In the genomic region with DNA sequence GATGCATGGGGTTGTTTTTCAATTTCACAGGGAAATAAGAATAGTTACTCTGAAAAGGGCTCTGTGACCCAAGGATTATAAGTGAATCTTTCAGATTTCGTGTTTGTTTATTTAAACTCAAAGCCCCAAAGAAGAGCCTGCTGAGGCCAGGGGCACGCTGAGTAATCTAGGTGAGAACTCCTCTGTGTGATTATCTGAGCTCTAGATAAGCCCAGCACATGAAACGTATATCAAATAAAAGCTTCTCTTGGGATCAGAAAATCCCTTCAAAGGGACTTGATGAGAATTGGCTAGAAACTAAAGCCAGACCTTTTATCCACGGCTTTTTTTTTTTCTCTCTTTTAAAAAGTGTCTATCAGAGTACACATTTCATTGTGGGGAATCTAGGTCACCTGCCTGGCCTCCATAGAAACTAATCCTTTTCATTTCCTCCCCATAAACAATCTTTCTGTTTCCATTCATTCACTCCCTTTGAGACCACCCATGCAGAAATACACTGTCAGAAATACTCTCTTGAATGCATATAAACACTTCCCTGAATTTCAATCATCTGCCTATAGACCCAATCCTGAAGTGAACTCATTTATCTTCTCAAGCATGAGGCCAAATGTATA, we compare ENCODE assay signal across 24 cellular contexts.
DNase-seq lines count a peak whose midpoint lies in the region; ATAC-seq and TF ChIP-seq lines count a peak whose summit lies in the region.
"Had no signal": no experiment of that assay in that cellular context is flagged by ENCODE, and none has a peak within 500 bp of the region (broad histone marks: within the 10 kb centered on the region; RNA-seq: fewer than 3 reads in every experiment).

No MANE protein-coding gene starts in this region.

- H3K27me3 Mint-ChIP-seq in endothelial cell (ENCODE audit: unreplicated experiment) = no peaks in the 10 kb centered on the region
- H3K27me3 Mint-ChIP-seq: activated CD4-positive, alpha-beta T cell treated with anti-CD3 and anti-CD28 coated beads for 36 hours; activated CD8-positive, alpha-beta memory T cell treated with anti-CD3 and anti-CD28 coated beads, Interleukin-2, amount 10 ng/mL, durations not matched to agents 7 days and 5 days; activated naive CD4-positive, alpha-beta T cell treated with anti-CD3 and anti-CD28 coated beads, Interleukin-2, amount 50 U/mL, for 24 hours had no signal

- H3K4me1 ChIP-seq in smooth muscle cell (ENCODE audit: low read depth) = peaks cover 25% of the 10 kb centered on the region
- H3K4me1 ChIP-seq in PC-3 (ENCODE audit: insufficient read depth, low read length) = no peaks in the 10 kb centered on the region
- H3K4me1 ChIP-seq: BE2C, Caco-2, foreskin keratinocyte, lower lobe of right lung had no signal

- 28% methylated on average over 4 of the region's 4 CpGs for WGBS in smooth muscle cell (ENCODE audit: low lambda C conversion rate)

- POLR2A ChIA-PET in PC-3 (lab: Charles Lee; ENCODE audit: unreplicated experiment) = no interaction called here

- H3K4me2 ChIP-seq in smooth muscle cell = peak overlapping the region; percentile 31
- H3K4me2 ChIP-seq in PC-3 (ENCODE audit: low read length) = no peak overlapping the region

- H3K79me2 ChIP-seq in smooth muscle cell (ENCODE audit: low read depth) = no peaks in the 10 kb centered on the region
- H3K79me2 ChIP-seq in PC-3 (ENCODE audit: low read length) = no peaks in the 10 kb centered on the region

- no peak for TF ChIP-seq CTCF in WERI-Rb-1 (IDR thresholded peaks at IDR 0.05; ENCODE audit: low read depth, low read length)
- TF ChIP-seq CTCF in smooth muscle cell (IDR thresholded peaks at IDR 0.05; ENCODE audit: borderline replicate concordance, insufficient read depth, poor library complexity, severe bottlenecking) = no peak
- TF ChIP-seq CTCF in endothelial cell (IDR thresholded peaks at IDR 0.05; ENCODE audit: unreplicated experiment) = no peak
- no peak for TF ChIP-seq CTCF in PC-3 (conservative IDR thresholded peaks at IDR 0.05; ENCODE audit: low read depth, low read length)

- H3K4me1 Mint-ChIP-seq in endothelial cell (ENCODE audit: unreplicated experiment) = peaks cover 8% of the 10 kb centered on the region
- H3K4me1 Mint-ChIP-seq: activated CD4-positive, alpha-beta T cell treated with anti-CD3 and anti-CD28 coated beads for 36 hours; activated CD8-positive, alpha-beta memory T cell treated with anti-CD3 and anti-CD28 coated beads, Interleukin-2, amount 10 ng/mL, durations not matched to agents 7 days and 5 days; activated naive CD4-positive, alpha-beta T cell treated with anti-CD3 and anti-CD28 coated beads, Interleukin-2, amount 50 U/mL, for 24 hours had no signal

- intact Hi-C loops in PC-3 (cut with micrococcal nuclease) = no loop called here

- no peak for ATAC-seq in PC-3
- ATAC-seq: activated CD4-positive, alpha-beta T cell treated with anti-CD3 and anti-CD28 coated beads for 36 hours; activated CD8-positive, alpha-beta memory T cell treated with anti-CD3 and anti-CD28 coated beads, Interleukin-2, amount 10 ng/mL, durations not matched to agents 7 days and 5 days; foreskin keratinocyte; K562; lower lobe of right lung; Right ventricle myocardium inferior had no signal

- H3K36me3 Mint-ChIP-seq in endothelial cell (ENCODE audit: low read depth, unreplicated experiment) = no peaks in the 10 kb centered on the region
- H3K36me3 Mint-ChIP-seq: activated CD8-positive, alpha-beta memory T cell treated with anti-CD3 and anti-CD28 coated beads, Interleukin-2, amount 10 ng/mL, durations not matched to agents 7 days and 5 days; activated naive CD4-positive, alpha-beta T cell treated with anti-CD3 and anti-CD28 coated beads, Interleukin-2, amount 50 U/mL, for 24 hours had no signal

- no peak overlapping the region for H3K4me3 Mint-ChIP-seq in endothelial cell (ENCODE audit: unreplicated experiment)
- H3K4me3 Mint-ChIP-seq: activated CD4-positive, alpha-beta T cell treated with anti-CD3 and anti-CD28 coated beads for 36 hours; activated CD8-positive, alpha-beta memory T cell treated with anti-CD3 and anti-CD28 coated beads, Interleukin-2, amount 10 ng/mL, durations not matched to agents 7 days and 5 days; activated naive CD4-positive, alpha-beta T cell treated with anti-CD3 and anti-CD28 coated beads, Interleukin-2, amount 50 U/mL, for 24 hours; activated T-helper 1 cell treated with anti-CD3 and anti-CD28 coated beads, Interleukin-12 subunit alpha, Interleukin-12 subunit beta, Interleukin-2, Interleukin-4 antibody, amounts not matched to agents 30 ng/mL and 10 ng/mL and 1 ng/mL, durations not matched to agents 14 hours and 24 hours and 36 hours had no signal

- BruUV-seq in PC-3 (replicated peaks; lab: Mats Ljungman, UMichigan) = no TSS peak

- H3K9me3 ChIP-seq in WERI-Rb-1 (ENCODE audit: severe bottlenecking) = no peaks in the 10 kb centered on the region
- H3K9me3 ChIP-seq in smooth muscle cell (replicated peaks; ENCODE audit: low read depth) = no peaks in the 10 kb centered on the region
- H3K9me3 ChIP-seq in PC-3 (ENCODE audit: low read length) = no peaks in the 10 kb centered on the region
- H3K9me3 ChIP-seq: BE2C, Caco-2, lower lobe of right lung had no signal

- DNase-seq in NCI-H2107 treated with DMSO at 0.1 percent for 48 hours (lab: John Stamatoyannopoulos, UW; ENCODE audit: unreplicated experiment) (peak; percentile 47), NCI-H2107 (lab: John Stamatoyannopoulos, UW) (no peak), NCI-H187 treated with DMSO at 0.1 percent for 48 hours (lab: John Stamatoyannopoulos, UW) (peak; percentile 56), WERI-Rb-1 (peak; percentile 58), smooth muscle cell (lab: John Stamatoyannopoulos, UW; ENCODE audit: unreplicated experiment) (no peak), endothelial cell (ENCODE audit: low spot score) (no peak), PC-3 (no peak)
- DNase-seq in stimulated activated CD4-positive, alpha-beta T cell treated with anti-CD3 and anti-CD28 coated beads, Interleukin-4, amount 100 ng/mL, for 24 hours = no peak
- DNase-seq: activated CD4-positive, alpha-beta T cell treated with anti-CD3 and anti-CD28 coated beads for 36 hours; activated CD8-positive, alpha-beta memory T cell treated with anti-CD3 and anti-CD28 coated beads, Interleukin-2, amount 10 ng/mL, durations not matched to agents 7 days and 5 days; aorta; BE2C; Caco-2; central memory CD4-positive, alpha-beta T cell; foreskin keratinocyte; GDM1; lower lobe of right lung; NCI-H524 treated with DMSO at 0.1 percent for 48 hours; nucleus accumbens; stimulated activated CD8-positive, alpha-beta memory T cell treated with anti-CD3 and anti-CD28 coated beads, Interleukin-4, amount 100 ng/mL, for 48 hours had no signal

- no peaks in the 10 kb centered on the region for H3K9me2 ChIP-seq in PC-3 (replicated peaks; ENCODE audit: low read length)

- CTCF ChIA-PET in PC-3 (lab: Charles Lee) = no interaction called here

- H2AFZ ChIP-seq in smooth muscle cell (ENCODE audit: low read depth) (no peak overlapping the region), PC-3 (ENCODE audit: low read length) (no peak overlapping the region)

- H3F3A ChIP-seq in smooth muscle cell (ENCODE audit: low read depth) (peaks cover 6% of the 10 kb centered on the region), PC-3 (ENCODE audit: low read length, unreplicated experiment) (no peaks in the 10 kb centered on the region)

- H3K27me3 ChIP-seq in WERI-Rb-1 (ENCODE audit: insufficient read depth, low read depth, severe bottlenecking) (no peaks in the 10 kb centered on the region), smooth muscle cell (ENCODE audit: low read depth) (no peaks in the 10 kb centered on the region), PC-3 (ENCODE audit: low read length) (no peaks in the 10 kb centered on the region)
- H3K27me3 ChIP-seq: BE2C, foreskin keratinocyte had no signal

- H3K27ac ChIP-seq in WERI-Rb-1 (no peak overlapping the region), smooth muscle cell (ENCODE audit: low read depth) (no peak overlapping the region), PC-3 (ENCODE audit: low read length) (no peak overlapping the region)
- H3K27ac ChIP-seq: foreskin keratinocyte, lower lobe of right lung had no signal

- H3K36me3 ChIP-seq in WERI-Rb-1 = no peaks in the 10 kb centered on the region
- no peaks in the 10 kb centered on the region for H3K36me3 ChIP-seq in smooth muscle cell (ENCODE audit: low read depth)
- H3K36me3 ChIP-seq in PC-3 (ENCODE audit: low read depth, low read length) = no peaks in the 10 kb centered on the region
- H3K36me3 ChIP-seq: BE2C, lower lobe of right lung had no signal

- no peak overlapping the region for H3K27ac Mint-ChIP-seq in endothelial cell (ENCODE audit: unreplicated experiment)
- H3K27ac Mint-ChIP-seq: activated CD4-positive, alpha-beta T cell treated with anti-CD3 and anti-CD28 coated beads for 36 hours; activated CD8-positive, alpha-beta memory T cell treated with anti-CD3 and anti-CD28 coated beads, Interleukin-2, amount 10 ng/mL, durations not matched to agents 7 days and 5 days; activated naive CD4-positive, alpha-beta T cell treated with anti-CD3 and anti-CD28 coated beads, Interleukin-2, amount 50 U/mL, for 24 hours; activated T-helper 1 cell treated with anti-CD3 and anti-CD28 coated beads, Interleukin-12 subunit alpha, Interleukin-12 subunit beta, Interleukin-2, Interleukin-4 antibody, amounts not matched to agents 30 ng/mL and 10 ng/mL and 1 ng/mL, durations not matched to agents 14 hours and 24 hours and 36 hours had no signal

- H3K9me3 Mint-ChIP-seq in endothelial cell (ENCODE audit: unreplicated experiment) = no peaks in the 10 kb centered on the region

- H3K9ac ChIP-seq in smooth muscle cell (ENCODE audit: low read depth) (no peak overlapping the region), PC-3 (ENCODE audit: low read length) (no peak overlapping the region)

- H3K4me3 ChIP-seq in WERI-Rb-1 (ENCODE audit: low read depth, low read length) (no peak overlapping the region), smooth muscle cell (no peak overlapping the region), PC-3 (ENCODE audit: low read length) (no peak overlapping the region)
- H3K4me3 ChIP-seq: K562, lower lobe of right lung had no signal

- H4K20me1 ChIP-seq in smooth muscle cell (ENCODE audit: low read depth) (no peaks in the 10 kb centered on the region), PC-3 (ENCODE audit: low read length) (no peaks in the 10 kb centered on the region)

Comparison
In these comparisons a context has a peak if more than half of its experiments do, and no peak if none do; other contexts are left out.
1. DNase-seq: peak in NCI-H2107 treated with DMSO at 0.1 percent for 48 hours (single experiment), NCI-H187 treated with DMSO at 0.1 percent for 48 hours (single experiment) and WERI-Rb-1 (single experiment); none in NCI-H2107 (single experiment), smooth muscle cell (single experiment), endothelial cell (single experiment), PC-3 (single experiment) and stimulated activated CD4-positive, alpha-beta T cell treated with anti-CD3 and anti-CD28 coated beads, Interleukin-4, amount 100 ng/mL, for 24 hours (single experiment).